In genomic region chrX:134173541-134174272, GRCh38 we compare ENCODE assay signal across 8 cellular contexts.
DNase-seq lines count a peak whose midpoint lies in the region; ATAC-seq and TF ChIP-seq lines count a peak whose summit lies in the region.

No MANE protein-coding gene starts in this region.

- in situ Hi-C loops in GM13976 (cut with MboI; ENCODE audit: low sequenced_read_pairs, unreplicated experiment) (no loop called here), gastrocnemius medialis (cut with MboI; ENCODE audit: low sequenced_read_pairs in 4 of 4) (no loop called here)

- no peak for ATAC-seq in gastrocnemius medialis
- no peak for ATAC-seq in HG02870 (IDR thresholded peaks at IDR 0.05; ENCODE audit: unreplicated experiment)

- intact Hi-C loops in prostate gland (cut with DNase I): no loop called here
- intact Hi-C loops in gastrocnemius medialis (cut with DNase I; ENCODE audit: low total_unique reads): no loop called here

- peaks cover 16% of the 10 kb centered on the region for H3K4me1 Mint-ChIP-seq in endothelial cell (ENCODE audit: unreplicated experiment)

- peak overlapping the region; percentile 42 to 47 for H3K4me3 ChIP-seq in prostate gland
- peak overlapping the region in 2 of 4 donors; percentile 46 to 60 for H3K4me3 ChIP-seq in gastrocnemius medialis
- H3K4me3 ChIP-seq in foreskin fibroblast (ENCODE audit: low read depth in 1 of 2, low read length in 2 of 2): no peak overlapping the region

- H3K4me1 ChIP-seq in prostate gland (replicated peaks) (no peaks in the 10 kb centered on the region), gastrocnemius medialis (no peaks in the 10 kb centered on the region)

- peak overlapping the region in 1 of 2 donors; percentile 77 for H3K27ac ChIP-seq in prostate gland
- no peak overlapping the region for H3K27ac ChIP-seq in gastrocnemius medialis

- TF ChIP-seq POLR2A in prostate gland (IDR thresholded peaks at IDR 0.05): no peak
- no peak for TF ChIP-seq POLR2A in gastrocnemius medialis (IDR thresholded peaks at IDR 0.05)

- peak overlapping the region; percentile 94 for H3K4me3 Mint-ChIP-seq in endothelial cell (ENCODE audit: unreplicated experiment)

- no peaks in the 10 kb centered on the region for H3K27me3 ChIP-seq in prostate gland (replicated peaks; ENCODE audit: insufficient read depth)
- H3K27me3 ChIP-seq in gastrocnemius medialis: peaks cover 0 to 24% (median 12%) of the 10 kb centered on the region in 3 donors

- H3K9me3 ChIP-seq in prostate gland (no peaks in the 10 kb centered on the region), gastrocnemius medialis (no peaks in the 10 kb centered on the region)

- no peaks in the 10 kb centered on the region for H3K9me3 Mint-ChIP-seq in endothelial cell (ENCODE audit: unreplicated experiment)

- H3K36me3 ChIP-seq in prostate gland (no peaks in the 10 kb centered on the region), gastrocnemius medialis (no peaks in the 10 kb centered on the region)

- H3K27me3 Mint-ChIP-seq in endothelial cell (ENCODE audit: unreplicated experiment): peaks cover 2% of the 10 kb centered on the region

- TF ChIP-seq CTCF in GM13976 (IDR thresholded peaks at IDR 0.05; ENCODE audit: borderline replicate concordance, control extremely low read depth, extremely low read depth, insufficient read depth, missing control alignments) (no peak), endothelial cell (IDR thresholded peaks at IDR 0.05; ENCODE audit: unreplicated experiment) (no peak), prostate gland (IDR thresholded peaks at IDR 0.05) (no peak), gastrocnemius medialis (IDR thresholded peaks at IDR 0.05 in 4 of 5, conservative IDR thresholded peaks at IDR 0.05 in 1 of 5) (no peak), foreskin fibroblast (IDR thresholded peaks at IDR 0.05; ENCODE audit: low read depth, low read length) (no peak)

- peaks cover 11% of the 10 kb centered on the region for H3K36me3 Mint-ChIP-seq in endothelial cell (ENCODE audit: low read depth, unreplicated experiment)

- 13% methylated on average over 14 of the region's 27 CpGs for WGBS in prostate gland

- DNase-seq in GM13976 (ENCODE audit: low spot score) (peak; percentile 10), OCI-M1 (lab: John Stamatoyannopoulos, UW) (peak; percentile 17), endothelial cell (ENCODE audit: low spot score) (peak; percentile 19), prostate gland (ENCODE audit: low spot score) (no peak), NCI-H1092 (lab: John Stamatoyannopoulos, UW) (no peak), gastrocnemius medialis (no peak), foreskin fibroblast (no peak)

- peak overlapping the region; percentile 98 for H3K27ac Mint-ChIP-seq in endothelial cell (ENCODE audit: unreplicated experiment)

Comparison
In these comparisons a context has a peak if more than half of its experiments do, and no peak if none do; other contexts are left out.
1. DNase-seq: peak in GM13976 (single experiment), OCI-M1 (single experiment) and endothelial cell (single experiment); none in prostate gland (single experiment), NCI-H1092 (single experiment), gastrocnemius medialis (0 of 2) and foreskin fibroblast (0 of 2).
2. H3K4me3 ChIP-seq: peak in prostate gland (2 of 2); none in foreskin fibroblast (0 of 2).